Comparison of ENCODE assay signal across 8 cellular contexts in genomic region chr11:128886401-128887119, GRCh38. TPM values are rescaled to one million over a fixed set of nuclear protein-coding genes. Genes with fewer than 3 reads are reported as not detected.
DNase-seq lines count a peak whose midpoint lies in the region; ATAC-seq and TF ChIP-seq lines count a peak whose summit lies in the region.

No MANE protein-coding gene starts in this region.

- no peak overlapping the region for H3K27ac Mint-ChIP-seq in WTC11

- peak; percentile 29 for ATAC-seq in WTC11
- no peak for ATAC-seq in GM21528 (IDR thresholded peaks at IDR 0.05; ENCODE audit: low FRiP score, unreplicated experiment)
- ATAC-seq in HG02763 (IDR thresholded peaks at IDR 0.05; ENCODE audit: unreplicated experiment), result no peak

- no peak overlapping the region for H3K4me3 Mint-ChIP-seq in WTC11

- peaks cover 33% of the 10 kb centered on the region for H3K4me1 Mint-ChIP-seq in WTC11

- H3K4me3 ChIP-seq in LNCaP clone FGC (ENCODE audit: low read depth, low read length), result no peak overlapping the region

- peak; percentile 18 for TF ChIP-seq CTCF in GM10266 (IDR thresholded peaks at IDR 0.05; ENCODE audit: control insufficient read depth, insufficient read depth, low read depth, missing control alignments)
- TF ChIP-seq CTCF in LNCaP clone FGC (IDR thresholded peaks at IDR 0.05; ENCODE audit: control insufficient read depth, extremely low read depth, insufficient read depth), result peak; percentile 58
- no peak for TF ChIP-seq CTCF in WTC11 (IDR thresholded peaks at IDR 0.05)

- CTCF ChIA-PET in WTC11 (lab: Charles Lee), result interaction anchor here (0.6 to 10.8 kb wide), 17 partner anchors 8 to 143 kb away, joined by 3 to 245 read pairs (median 5); partner anchors contain the start of gene TP53AIP1

- H3K9me3 Mint-ChIP-seq in WTC11, result no peaks in the 10 kb centered on the region

- no peaks in the 10 kb centered on the region for H3K36me3 Mint-ChIP-seq in WTC11

- DNase-seq in GM10266 (ENCODE audit: extremely low spot score) (no peak), LNCaP clone FGC (ENCODE audit: low read depth) (peak; percentile 44), WTC11 (ENCODE audit: low spot score) (no peak), mesenteric fat pad (ENCODE audit: low spot score) (peak; percentile 39), ureter (ENCODE audit: low spot score) (no peak)
- no peak for DNase-seq in activated naive CD4-positive, alpha-beta T cell (lab: John Stamatoyannopoulos, UW)

- POLR2A ChIA-PET in WTC11 (lab: Charles Lee), result interaction anchor here (1.1 kb wide), 1 partner anchor 70 kb away, joined by 3 read pairs; no protein-coding TSS in a partner anchor

- H3K27me3 Mint-ChIP-seq in WTC11 (ENCODE audit: low read depth), result peaks cover 84% of the 10 kb centered on the region

TF ChIP-seq in WTC11, 78 proteins besides CTCF, POLR2A, EP300 and RAD21 (continues in another document):
- TF ChIP-seq AFF4 (CRISPR knock-in tag; IDR thresholded peaks at IDR 0.05; ENCODE audit: borderline replicate concordance) (no peak), KAT7 (CRISPR knock-in tag; IDR thresholded peaks at IDR 0.05; ENCODE audit: borderline replicate concordance) (no peak), STAT6 (CRISPR knock-in tag; conservative IDR thresholded peaks at IDR 0.05; ENCODE audit: low read depth) (no peak), ZNF425 (CRISPR knock-in tag; conservative IDR thresholded peaks at IDR 0.05) (no peak), ZNF281 (CRISPR knock-in tag; IDR thresholded peaks at IDR 0.05) (no peak), ARID4B (CRISPR knock-in tag; IDR thresholded peaks at IDR 0.05; ENCODE audit: borderline replicate concordance) (no peak)

RNA-seq across cellular contexts. Expression of gene KCNJ5, which starts 4.6 kb away (rescaled TPM):
- total RNA-seq in WTC11 (2021) (0.09 to 0.23 TPM (median 0.22 TPM) in 3 replicates), mesenteric fat pad (4.6 TPM), ureter (0.94 TPM)

RNA-seq across cellular contexts. Expression of gene KCNJ1, which starts 19.5 kb away (rescaled TPM):
- total RNA-seq in WTC11 (2021) (0.07 to 0.24 TPM (median 0.16 TPM) in 3 replicates), mesenteric fat pad (not detected), ureter (not detected)

RNA-seq across cellular contexts. Expression of gene TP53AIP1, which starts 56.1 kb away (rescaled TPM):
- 0.07 TPM in 1 of 3 replicates, not detected in the others for total RNA-seq in WTC11 (2021)
- 0.10 TPM for total RNA-seq in mesenteric fat pad
- 0.49 TPM for total RNA-seq in ureter

Comparison
In these comparisons a context has a peak if more than half of its experiments do, and no peak if none do; other contexts are left out.
1. DNase-seq: peak in LNCaP clone FGC (single experiment) and mesenteric fat pad (single experiment); none in GM10266 (single experiment), WTC11 (single experiment), ureter (single experiment) and activated naive CD4-positive, alpha-beta T cell (0 of 4).